Comparison of ENCODE assay signal across 34 cellular contexts in the genomic region with DNA sequence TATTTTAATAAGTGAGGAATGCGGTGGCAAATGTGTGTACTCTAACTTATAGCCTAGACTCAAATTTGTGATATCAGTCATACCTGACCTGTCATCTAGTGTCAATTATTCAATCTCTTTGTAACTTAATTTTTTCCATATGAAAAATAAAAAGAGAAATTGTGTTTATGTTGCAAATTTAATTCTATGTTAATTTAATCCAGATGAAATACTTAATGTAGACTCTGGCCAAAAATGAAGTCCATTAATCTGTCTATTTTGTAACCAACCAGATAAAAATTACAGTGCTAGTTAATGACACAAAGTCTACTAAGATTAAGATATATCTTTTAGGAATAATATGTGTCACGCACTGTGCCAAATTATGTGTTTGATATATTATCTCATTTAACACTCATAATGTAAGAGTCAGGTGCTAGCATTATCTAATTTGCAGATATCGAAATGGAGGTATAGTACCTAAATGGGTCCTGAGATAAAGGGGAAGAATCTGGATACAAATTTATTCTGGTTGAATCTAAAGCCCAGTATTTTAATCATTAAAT.
"Had no signal": no experiment of that assay in that cellular context is flagged by ENCODE, and none has a peak within 500 bp of the region (broad histone marks: within the 10 kb centered on the region; RNA-seq: fewer than 3 reads in every experiment).

No MANE protein-coding gene starts in this region.

- H3K27ac ChIP-seq: KMS-11 had no signal

- DNase-seq: Karpas-422, Kasumi-1, MG63, MM.1S, MV-4-11, NCI-H1048, NCI-H1092, NCI-H1092 treated with DMSO at 0.1 percent for 48 hours, NCI-H1105, NCI-H1105 treated with DMSO at 0.1 percent for 48 hours, NCI-H1417, NCI-H1417 treated with DMSO at 0.1 percent for 48 hours, NCI-H1436, NCI-H1436 treated with DMSO at 0.1 percent for 48 hours, NCI-H146, NCI-H1694, NCI-H1694 treated with DMSO at 0.1 percent for 48 hours, NCI-H187, NCI-H187 treated with DMSO at 0.1 percent for 48 hours, NCI-H1930, NCI-H2029, NCI-H2029 treated with DMSO at 0.1 percent for 48 hours, NCI-H2081, NCI-H2081 treated with DMSO at 0.1 percent for 48 hours, NCI-H2107, NCI-H2171, NCI-H2171 treated with DMSO at 0.1 percent for 48 hours, NCI-H2227 treated with DMSO at 0.1 percent for 48 hours, NCI-H226, NCI-H345, NCI-H446, NCI-H446 treated with DMSO at 0.1 percent for 48 hours, NCI-H510A had no signal

- H3K36me3 ChIP-seq: MG63 had no signal

- H3K4me3 ChIP-seq: MG63 had no signal

- H3K9me3 ChIP-seq: MG63 had no signal

- H3K9ac ChIP-seq: KMS-11 had no signal

- H3K4me2 ChIP-seq: KMS-11 had no signal

- H3K27me3 ChIP-seq: MG63 had no signal
